8 cellular contexts compared by ENCODE assay signal in genomic region chr3:45690331-45691035, GRCh38. TPM values are rescaled to one million over a fixed set of nuclear protein-coding genes. Genes with fewer than 3 reads are reported as not detected.
DNase-seq lines count a peak whose midpoint lies in the region; ATAC-seq and TF ChIP-seq lines count a peak whose summit lies in the region.

No MANE protein-coding gene starts in this region.

- H3K4me1 Mint-ChIP-seq in IgD-negative memory B cell, result peaks cover 47 to 54% (median 48%) of the 10 kb centered on the region in 3 donors

- peak overlapping the region; percentile 77 to 99 (median 90) for H3K27ac Mint-ChIP-seq in IgD-negative memory B cell

- no peak for ATAC-seq in stimulated activated naive CD8-positive, alpha-beta T cell treated with anti-CD3 and anti-CD28 coated beads, Interleukin-15, Interleukin-2, amounts not matched to agents 100 U/mL and 50 U/mL, for 24 hours
- no peak for ATAC-seq in GM21717 (IDR thresholded peaks at IDR 0.05; ENCODE audit: unreplicated experiment)

- peak overlapping the region; percentile 93 to 96 (median 94) for H3K4me3 Mint-ChIP-seq in IgD-negative memory B cell

- TF ChIP-seq CTCF in C4-2B (conservative IDR thresholded peaks at IDR 0.05), result peak; percentile 6; the same call in 1 of the 2 replicates
- no peak for TF ChIP-seq CTCF in hepatocyte (IDR thresholded peaks at IDR 0.05; ENCODE audit: poor library complexity)

- H3K4me1 ChIP-seq in hepatocyte (ENCODE audit: insufficient read depth), result peaks cover 19% of the 10 kb centered on the region

- H3K9me3 Mint-ChIP-seq in IgD-negative memory B cell, result peaks cover 0 to 5% (median 0%) of the 10 kb centered on the region in 3 donors

- no peak overlapping the region for H2AFZ ChIP-seq in hepatocyte

- peak overlapping the region; percentile 93 for H3K4me2 ChIP-seq in hepatocyte

- peaks cover 60% of the 10 kb centered on the region for H3K79me2 ChIP-seq in hepatocyte

- H3K36me3 ChIP-seq in hepatocyte (replicated peaks; ENCODE audit: insufficient read depth, low read depth), result no peaks in the 10 kb centered on the region

- H3K27me3 Mint-ChIP-seq in IgD-negative memory B cell, result peaks cover 2% of the 10 kb centered on the region

- 17% methylated on average over 4 of the region's 4 CpGs for WGBS in hepatocyte (ENCODE audit: low lambda C conversion rate, missing lambda C conversion rate)

- H3K4me3 ChIP-seq in hepatocyte, result peak overlapping the region; percentile 69

- H3K36me3 Mint-ChIP-seq in IgD-negative memory B cell, result peaks cover 9% of the 10 kb centered on the region

- H4K20me1 ChIP-seq in hepatocyte (ENCODE audit: insufficient read depth, poor library complexity, severe bottlenecking), result peaks cover 43% of the 10 kb centered on the region

- no peaks in the 10 kb centered on the region for H3K27me3 ChIP-seq in hepatocyte

- DNase-seq in UCSD-AML1 (lab: John Stamatoyannopoulos, UW; ENCODE audit: unreplicated experiment) (peak; percentile 24), hepatocyte (ENCODE audit: low spot score) (no peak), hepatic stellate cell (ENCODE audit: low spot score) (no peak), AG20443 (ENCODE audit: low spot score) (no peak)
- DNase-seq in stimulated activated naive CD8-positive, alpha-beta T cell treated with anti-CD3 and anti-CD28 coated beads, Interleukin-15, Interleukin-2, amounts not matched to agents 100 U/mL and 50 U/mL, for 24 hours, result peak; percentile 13

- no peaks in the 10 kb centered on the region for H3K9me3 ChIP-seq in hepatocyte (ENCODE audit: low read depth)

- H3K27ac ChIP-seq in C4-2B (peak overlapping the region; percentile 65; the same call in 1 of the 2 replicates), hepatocyte (peak overlapping the region; percentile 80)

- H3K9me2 ChIP-seq in hepatocyte (replicated peaks; ENCODE audit: insufficient read depth), result no peaks in the 10 kb centered on the region

RNA-seq across cellular contexts. Expression of gene SACM1L, which starts 1.3 kb away (rescaled TPM):
- 14.9 TPM for polyA plus RNA-seq in IgD-negative memory B cell
- 54.4 and 61.6 TPM in 2 replicates for total RNA-seq in hepatocyte
- 26.3 and 28.1 TPM in 2 replicates for polyA plus RNA-seq in hepatocyte

Comparison
In these comparisons a context has a peak if more than half of its experiments do, and no peak if none do; other contexts are left out.
1. DNase-seq: peak in UCSD-AML1 (single experiment) and stimulated activated naive CD8-positive, alpha-beta T cell treated with anti-CD3 and anti-CD28 coated beads, Interleukin-15, Interleukin-2, amounts not matched to agents 100 U/mL and 50 U/mL, for 24 hours (single experiment); none in hepatocyte (single experiment), hepatic stellate cell (single experiment) and AG20443 (single experiment).